25 cellular contexts compared by ENCODE assay signal in the genomic region with DNA sequence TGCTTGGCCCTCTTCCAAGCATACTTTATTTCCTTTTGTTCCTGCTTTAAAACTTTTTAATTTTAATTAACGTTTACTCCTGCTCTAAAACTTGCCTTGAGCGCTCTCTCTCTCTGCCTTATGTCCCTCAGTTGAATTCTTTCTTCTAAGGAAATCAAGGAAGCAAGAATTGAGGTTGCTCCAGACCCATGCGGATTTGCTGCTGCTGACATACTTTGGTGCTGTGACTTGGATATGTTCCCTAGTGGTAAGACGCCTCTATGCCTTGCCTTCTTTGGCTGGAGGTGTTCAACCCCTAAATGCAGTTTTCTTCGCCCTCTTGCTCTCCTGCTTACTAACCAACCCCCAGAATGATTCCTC.
DNase-seq lines count a peak whose midpoint lies in the region; ATAC-seq and TF ChIP-seq lines count a peak whose summit lies in the region.
"Had no signal": no experiment of that assay in that cellular context is flagged by ENCODE, and none has a peak within 500 bp of the region (broad histone marks: within the 10 kb centered on the region; RNA-seq: fewer than 3 reads in every experiment).

No MANE protein-coding gene starts in this region.

- H3K4me1 Mint-ChIP-seq in GM23338: peaks cover 12% of the 10 kb centered on the region
- peaks cover 53% of the 10 kb centered on the region for H3K4me1 Mint-ChIP-seq in dendritic cell treated with granulocyte-macrophage colony-stimulating factor and Interleukin-4, amounts not matched to agents 40 ng/mL and 50 ng/mL, for 4 days (ENCODE audit: low read depth)
- H3K4me1 Mint-ChIP-seq in activated naive CD8-positive, alpha-beta T cell treated with anti-CD3 and anti-CD28 coated beads, Interleukin-2, amount 50 U/mL, for 24 hours: peaks cover 6% of the 10 kb centered on the region

- peak overlapping the region; percentile 66 for H2AFZ ChIP-seq in GM23338
- H2AFZ ChIP-seq in mesenchymal stem cell (ENCODE audit: low read depth, low read length): no peak overlapping the region

- H2BK15ac ChIP-seq in mesenchymal stem cell (ENCODE audit: low read depth, poor library complexity, severe bottlenecking): no peak overlapping the region

- no peaks in the 10 kb centered on the region for H4K20me1 ChIP-seq in GM23338 (replicated peaks; ENCODE audit: insufficient read depth)

- no peak overlapping the region for H3K4ac ChIP-seq in mesenchymal stem cell (ENCODE audit: low read depth in 1 of 2, low read length in 2 of 2)

- no peak overlapping the region for H3K4me3 Mint-ChIP-seq in GM23338
- no peak overlapping the region for H3K4me3 Mint-ChIP-seq in dendritic cell treated with granulocyte-macrophage colony-stimulating factor and Interleukin-4, amounts not matched to agents 40 ng/mL and 50 ng/mL, for 4 days
- no peak overlapping the region for H3K4me3 Mint-ChIP-seq in activated naive CD8-positive, alpha-beta T cell treated with anti-CD3 and anti-CD28 coated beads, Interleukin-2, amount 50 U/mL, for 24 hours
- H3K4me3 Mint-ChIP-seq: CD4-positive, CD25-positive, alpha-beta regulatory T cell; endodermal cell; IgD-negative memory B cell; naive B cell had no signal

- TF ChIP-seq EP300 in suprapubic skin (IDR thresholded peaks at IDR 0.05): no peak

- H3K36me3 Mint-ChIP-seq in GM23338 (ENCODE audit: low read depth): peaks cover 19% of the 10 kb centered on the region
- no peaks in the 10 kb centered on the region for H3K36me3 Mint-ChIP-seq in dendritic cell treated with granulocyte-macrophage colony-stimulating factor and Interleukin-4, amounts not matched to agents 40 ng/mL and 50 ng/mL, for 4 days (ENCODE audit: low read depth)
- H3K36me3 Mint-ChIP-seq in activated naive CD8-positive, alpha-beta T cell treated with anti-CD3 and anti-CD28 coated beads, Interleukin-2, amount 50 U/mL, for 24 hours (ENCODE audit: low read depth): no peaks in the 10 kb centered on the region
- H3K36me3 Mint-ChIP-seq: CD4-positive, CD25-positive, alpha-beta regulatory T cell had no signal

- H3K79me2 ChIP-seq in GM23338 (replicated peaks; ENCODE audit: insufficient read depth): no peaks in the 10 kb centered on the region

- ATAC-seq in GM23338 (no peak), GM21515 (IDR thresholded peaks at IDR 0.05; ENCODE audit: unreplicated experiment) (no peak)
- ATAC-seq in activated naive CD8-positive, alpha-beta T cell treated with anti-CD3 and anti-CD28 coated beads, Interleukin-2, amount 50 U/mL, for 24 hours: no peak
- ATAC-seq: activated naive CD4-positive, alpha-beta T cell treated with anti-CD3 and anti-CD28 coated beads, Interleukin-2, amount 50 U/mL, for 72 hours had no signal

- H3K27ac ChIP-seq in GM23338 (ENCODE audit: low read depth) (no peak overlapping the region), mesenchymal stem cell (ENCODE audit: low read length, poor library complexity, severe bottlenecking) (no peak overlapping the region), suprapubic skin (peak overlapping the region; percentile 45)
- H3K27ac ChIP-seq: cardiac muscle cell, colonic mucosa, SJSA1 had no signal

- no peak overlapping the region for H3K9ac ChIP-seq in mesenchymal stem cell (ENCODE audit: low read length)

- H2BK5ac ChIP-seq in mesenchymal stem cell (ENCODE audit: low read depth, low read length, poor library complexity, severe bottlenecking): no peak overlapping the region

- intact Hi-C loops in dendritic cell treated with granulocyte-macrophage colony-stimulating factor and Interleukin-4, amounts not matched to agents 40 ng/mL and 50 ng/mL, for 4 days (cut with micrococcal nuclease): no loop called here

- H3F3A ChIP-seq in GM23338 (replicated peaks; ENCODE audit: low read depth): no peaks in the 10 kb centered on the region

- DNase-seq in GM23338 (ENCODE audit: low spot score) (no peak), mesenchymal stem cell (no peak), suprapubic skin (ENCODE audit: low spot score in 2 of 2) (no peak), NCI-H2107 treated with DMSO at 0.1 percent for 48 hours (lab: John Stamatoyannopoulos, UW; ENCODE audit: unreplicated experiment) (no peak)
- DNase-seq in activated naive CD8-positive, alpha-beta T cell treated with anti-CD3 and anti-CD28 coated beads, Interleukin-2, amount 50 U/mL, for 24 hours: no peak
- DNase-seq: activated CD4-positive, alpha-beta T cell treated with anti-CD3 and anti-CD28 coated beads, Interleukin-2, amount 50 U/mL, for 48 hours; activated CD4-positive, CD25-positive, alpha-beta regulatory T cell; activated CD8-positive, alpha-beta memory T cell treated with anti-CD3 and anti-CD28 coated beads, Interleukin-2, amount 50 U/mL, for 4 hours; aorta; CD4-positive, CD25-positive, alpha-beta regulatory T cell; DMS 273 treated with DMSO at 0.1 percent for 48 hours; esophagus squamous epithelium; naive B cell; NCI-H1092 treated with DMSO at 0.1 percent for 48 hours; NCI-H187 treated with DMSO at 0.1 percent for 48 hours; stimulated activated CD4-positive, alpha-beta T cell treated with anti-CD3 and anti-CD28 coated beads, Interleukin-2, amount 100 ng/mL, for 24 hours had no signal

- H3K14ac ChIP-seq in mesenchymal stem cell (ENCODE audit: low read length in 2 of 2): no peak overlapping the region

- no peaks in the 10 kb centered on the region for H3K79me1 ChIP-seq in mesenchymal stem cell (replicated peaks; ENCODE audit: low read length, poor library complexity, severe bottlenecking)

- TF ChIP-seq CTCF in GM23338 (conservative IDR thresholded peaks at IDR 0.05; ENCODE audit: low read depth in 2 of 2) (no peak), suprapubic skin (IDR thresholded peaks at IDR 0.05) (no peak)

- no peak overlapping the region for H3K23ac ChIP-seq in mesenchymal stem cell (ENCODE audit: low read length in 2 of 2)

- H3K9me3 Mint-ChIP-seq in GM23338: peaks cover 31% of the 10 kb centered on the region
- H3K9me3 Mint-ChIP-seq in dendritic cell treated with granulocyte-macrophage colony-stimulating factor and Interleukin-4, amounts not matched to agents 40 ng/mL and 50 ng/mL, for 4 days: no peaks in the 10 kb centered on the region
- H3K9me3 Mint-ChIP-seq in activated naive CD8-positive, alpha-beta T cell treated with anti-CD3 and anti-CD28 coated beads, Interleukin-2, amount 50 U/mL, for 24 hours: no peaks in the 10 kb centered on the region

- H3K4me2 ChIP-seq in GM23338: no peak overlapping the region
- H3K4me2 ChIP-seq in mesenchymal stem cell (ENCODE audit: low read length, poor library complexity, severe bottlenecking): no peak overlapping the region

- H2AK5ac ChIP-seq in mesenchymal stem cell (ENCODE audit: low read length, severe bottlenecking): no peak overlapping the region

- 92% methylated on average over 5 of the region's 5 CpGs for WGBS in mesenchymal stem cell
- 79% methylated on average over 5 of the region's 5 CpGs for WGBS in suprapubic skin

- H4K91ac ChIP-seq in mesenchymal stem cell (ENCODE audit: low read length): no peak overlapping the region

- H2BK12ac ChIP-seq in mesenchymal stem cell (ENCODE audit: low read length in 2 of 2): peak overlapping the region in 1 of 2 experiments; percentile 25

- H3K9me3 ChIP-seq in mesenchymal stem cell (ENCODE audit: control insufficient read depth, low read length): no peaks in the 10 kb centered on the region
- no peaks in the 10 kb centered on the region for H3K9me3 ChIP-seq in suprapubic skin
- H3K9me3 ChIP-seq: colonic mucosa, esophagus squamous epithelium, ovary had no signal

- H3K4me3 ChIP-seq in GM23338 (no peak overlapping the region), mesenchymal stem cell (ENCODE audit: insufficient read depth in 1 of 2, low read depth in 1 of 2, low read length in 2 of 2) (no peak overlapping the region), suprapubic skin (no peak overlapping the region)
- H3K4me3 ChIP-seq: cardiac muscle cell, colonic mucosa, esophagus squamous epithelium, ovary, SJSA1 had no signal

- H4K8ac ChIP-seq in mesenchymal stem cell (ENCODE audit: low read length): peak overlapping the region; percentile 19

- H3K27me3 ChIP-seq in GM23338 (ENCODE audit: insufficient read depth) (no peaks in the 10 kb centered on the region), mesenchymal stem cell (ENCODE audit: control insufficient read depth in 1 of 2, insufficient read depth in 1 of 2, low read length in 2 of 2) (no peaks in the 10 kb centered on the region), suprapubic skin (no peaks in the 10 kb centered on the region)
- H3K27me3 ChIP-seq: cardiac muscle cell, colonic mucosa, esophagus squamous epithelium, ovary, SJSA1 had no signal

- H3K27me3 Mint-ChIP-seq in GM23338 (ENCODE audit: insufficient read depth, low read depth, poor library complexity): peaks cover 2% of the 10 kb centered on the region
- no peaks in the 10 kb centered on the region for H3K27me3 Mint-ChIP-seq in dendritic cell treated with granulocyte-macrophage colony-stimulating factor and Interleukin-4, amounts not matched to agents 40 ng/mL and 50 ng/mL, for 4 days
- no peaks in the 10 kb centered on the region for H3K27me3 Mint-ChIP-seq in activated naive CD8-positive, alpha-beta T cell treated with anti-CD3 and anti-CD28 coated beads, Interleukin-2, amount 50 U/mL, for 24 hours
- H3K27me3 Mint-ChIP-seq: CD4-positive, CD25-positive, alpha-beta regulatory T cell; IgD-negative memory B cell; naive B cell had no signal

- no peak overlapping the region for H3K27ac Mint-ChIP-seq in GM23338
- H3K27ac Mint-ChIP-seq in dendritic cell treated with granulocyte-macrophage colony-stimulating factor and Interleukin-4, amounts not matched to agents 40 ng/mL and 50 ng/mL, for 4 days: peak overlapping the region; percentile 87
- H3K27ac Mint-ChIP-seq in activated naive CD8-positive, alpha-beta T cell treated with anti-CD3 and anti-CD28 coated beads, Interleukin-2, amount 50 U/mL, for 24 hours: no peak overlapping the region
- H3K27ac Mint-ChIP-seq: activated naive CD4-positive, alpha-beta T cell treated with anti-CD3 and anti-CD28 coated beads, Interleukin-2, amount 50 U/mL, for 72 hours; endodermal cell had no signal

- H3K9me2 ChIP-seq in GM23338 (ENCODE audit: insufficient read depth): no peaks in the 10 kb centered on the region; the same call in 1 of the 2 replicates

- H3K4me1 ChIP-seq in GM23338 (ENCODE audit: insufficient read depth): no peaks in the 10 kb centered on the region
- peaks cover 9% of the 10 kb centered on the region for H3K4me1 ChIP-seq in mesenchymal stem cell (ENCODE audit: control insufficient read depth, insufficient read depth, low read depth, low read length)
- peaks cover 4% of the 10 kb centered on the region for H3K4me1 ChIP-seq in suprapubic skin
- H3K4me1 ChIP-seq: colonic mucosa had no signal

- H3K18ac ChIP-seq in mesenchymal stem cell (ENCODE audit: low read depth in 1 of 2, low read length in 2 of 2): no peak overlapping the region

- no peak for TF ChIP-seq POLR2A in suprapubic skin (IDR thresholded peaks at IDR 0.05)

- H3K36me3 ChIP-seq in GM23338 (ENCODE audit: insufficient read depth): peaks cover 5% of the 10 kb centered on the region; the same call in 1 of the 2 replicates
- no peaks in the 10 kb centered on the region for H3K36me3 ChIP-seq in mesenchymal stem cell (ENCODE audit: control insufficient read depth in 1 of 2, insufficient read depth in 2 of 2, low read depth in 1 of 2, low read length in 2 of 2)
- no peaks in the 10 kb centered on the region for H3K36me3 ChIP-seq in suprapubic skin
- H3K36me3 ChIP-seq: cardiac muscle cell, colonic mucosa, esophagus squamous epithelium, ovary, SJSA1 had no signal

- H2BK120ac ChIP-seq in mesenchymal stem cell (ENCODE audit: low read depth, low read length): no peak overlapping the region
